ENCODE assay signal across 9 cellular contexts in genomic region chr1:35454616-35455015, GRCh38.
DNase-seq lines count a peak whose midpoint lies in the region; ATAC-seq and TF ChIP-seq lines count a peak whose summit lies in the region.
"Had no signal": no experiment of that assay in that cellular context is flagged by ENCODE, and none has a peak within 500 bp of the region (broad histone marks: within the 10 kb centered on the region; RNA-seq: fewer than 3 reads in every experiment).

No MANE protein-coding gene starts in this region.

- peaks cover 11% of the 10 kb centered on the region for H3K36me3 ChIP-seq in CD8-positive, alpha-beta memory T cell (ENCODE audit: insufficient read depth, low read length)
- peaks cover 25% of the 10 kb centered on the region; the same call in 1 of the 2 replicates for H3K36me3 ChIP-seq in Loucy (ENCODE audit: insufficient read depth, low read length)
- H3K36me3 ChIP-seq in GM23338 (ENCODE audit: insufficient read depth): peaks cover 21% of the 10 kb centered on the region

- CTCF ChIA-PET in CD8-positive, alpha-beta memory T cell (lab: Charles Lee): interaction anchor here (1.0 to 11.0 kb wide), 6 partner anchors 16 to 321 kb away, joined by 3 to 110 read pairs (median 4); no protein-coding TSS in a partner anchor

- peak; percentile 33 for TF ChIP-seq CTCF in Loucy (conservative IDR thresholded peaks at IDR 0.05; ENCODE audit: low read length)
- TF ChIP-seq CTCF in omental fat pad (IDR thresholded peaks at IDR 0.05): no peak
- peak in 1 of 2 experiments; percentile 4; a peak in 1 of 4 replicates for TF ChIP-seq CTCF in GM23338 (conservative IDR thresholded peaks at IDR 0.05; ENCODE audit: low read depth in 2 of 2)

- no peaks in the 10 kb centered on the region for H3K27me3 Mint-ChIP-seq in CD8-positive, alpha-beta memory T cell
- peaks cover 3% of the 10 kb centered on the region for H3K27me3 Mint-ChIP-seq in GM23338 (ENCODE audit: insufficient read depth, low read depth, poor library complexity)

- H3K36me3 Mint-ChIP-seq in CD8-positive, alpha-beta memory T cell: peaks cover 0 to 70% (median 11%) of the 10 kb centered on the region in 3 donors
- H3K36me3 Mint-ChIP-seq in GM23338 (ENCODE audit: low read depth): peaks cover 47% of the 10 kb centered on the region

- H3K27ac ChIP-seq in CD8-positive, alpha-beta memory T cell (ENCODE audit: low read depth, low read length): no peak overlapping the region
- H3K27ac ChIP-seq in GM23338 (ENCODE audit: low read depth): no peak overlapping the region

- peaks cover 17% of the 10 kb centered on the region for H3K4me1 ChIP-seq in CD8-positive, alpha-beta memory T cell (ENCODE audit: insufficient read depth, low read length)
- H3K4me1 ChIP-seq in Loucy (ENCODE audit: insufficient read depth, low read length, poor library complexity, severe bottlenecking): peaks cover 15% of the 10 kb centered on the region
- no peaks in the 10 kb centered on the region for H3K4me1 ChIP-seq in GM23338 (ENCODE audit: insufficient read depth)

- H3F3A ChIP-seq in Loucy (ENCODE audit: low read depth) (no peaks in the 10 kb centered on the region), GM23338 (replicated peaks; ENCODE audit: low read depth) (no peaks in the 10 kb centered on the region)

- peak; percentile 35 for ATAC-seq in omental fat pad (ENCODE audit: low FRiP score)
- no peak for ATAC-seq in GM23338
- no peak for ATAC-seq in HG03139 (IDR thresholded peaks at IDR 0.05; ENCODE audit: unreplicated experiment)

- no peak overlapping the region for H3K4me2 ChIP-seq in Loucy (ENCODE audit: low read depth, low read length, poor library complexity, severe bottlenecking)
- no peak overlapping the region for H3K4me2 ChIP-seq in GM23338

- peak overlapping the region in 7 of 8 donors; percentile 7 to 96 (median 83) for H3K27ac Mint-ChIP-seq in CD8-positive, alpha-beta memory T cell
- H3K27ac Mint-ChIP-seq in GM23338: no peak overlapping the region

- no peak overlapping the region for H3K9ac ChIP-seq in Loucy (ENCODE audit: low read depth, low read length, poor library complexity, severe bottlenecking)

- DNase-seq in CD8-positive, alpha-beta memory T cell: no peak
- DNase-seq in dedifferentiated amniotic fluid mesenchymal stem cell (ENCODE audit: extremely low spot score) (peak; percentile 65), omental fat pad (ENCODE audit: low spot score) (no peak), GM23338 (ENCODE audit: low spot score) (no peak), retina (no peak), NCI-H1092 treated with DMSO at 0.1 percent for 48 hours (lab: John Stamatoyannopoulos, UW) (no peak)
- DNase-seq: left cardiac atrium had no signal

- H2AFZ ChIP-seq in Loucy (ENCODE audit: low read length) (no peak overlapping the region), GM23338 (no peak overlapping the region)

- H3K27me3 ChIP-seq in CD8-positive, alpha-beta memory T cell (ENCODE audit: insufficient read depth, low read length, poor library complexity, severe bottlenecking): no peaks in the 10 kb centered on the region
- H3K27me3 ChIP-seq in Loucy (ENCODE audit: insufficient read depth, low read length, poor library complexity, severe bottlenecking) (no peaks in the 10 kb centered on the region), GM23338 (ENCODE audit: insufficient read depth) (no peaks in the 10 kb centered on the region)

- H3K79me2 ChIP-seq in Loucy (ENCODE audit: insufficient read depth, low read length) (no peaks in the 10 kb centered on the region), GM23338 (replicated peaks; ENCODE audit: insufficient read depth) (no peaks in the 10 kb centered on the region)

- no peaks in the 10 kb centered on the region for H4K20me1 ChIP-seq in Loucy (ENCODE audit: insufficient read depth, low read length, poor library complexity, severe bottlenecking)
- peaks cover 4% of the 10 kb centered on the region for H4K20me1 ChIP-seq in GM23338 (replicated peaks; ENCODE audit: insufficient read depth)

- POLR2A ChIA-PET in CD8-positive, alpha-beta memory T cell (lab: Charles Lee): no interaction called here

- H3K4me1 Mint-ChIP-seq in CD8-positive, alpha-beta memory T cell: peaks cover 18 to 61% (median 53%) of the 10 kb centered on the region in 3 donors
- H3K4me1 Mint-ChIP-seq in GM23338: no peaks in the 10 kb centered on the region

- no peaks in the 10 kb centered on the region for H3K9me3 ChIP-seq in CD8-positive, alpha-beta memory T cell (ENCODE audit: low read length)
- no peaks in the 10 kb centered on the region for H3K9me3 ChIP-seq in Loucy (ENCODE audit: insufficient read depth, low read depth, low read length)

- no peak overlapping the region for H3K4me3 Mint-ChIP-seq in CD8-positive, alpha-beta memory T cell
- H3K4me3 Mint-ChIP-seq in GM23338: no peak overlapping the region

- no peaks in the 10 kb centered on the region for H3K9me3 Mint-ChIP-seq in CD8-positive, alpha-beta memory T cell
- H3K9me3 Mint-ChIP-seq in GM23338: no peaks in the 10 kb centered on the region

- no peaks in the 10 kb centered on the region for H3K9me2 ChIP-seq in Loucy (replicated peaks; ENCODE audit: low read depth, low read length)
- H3K9me2 ChIP-seq in GM23338 (ENCODE audit: insufficient read depth): no peaks in the 10 kb centered on the region

- H3K4me3 ChIP-seq in CD8-positive, alpha-beta memory T cell (ENCODE audit: low read length): no peak overlapping the region
- H3K4me3 ChIP-seq in Loucy (ENCODE audit: low read length, poor library complexity, severe bottlenecking) (no peak overlapping the region), GM23338 (no peak overlapping the region)

TF ChIP-seq in GM23338, 12 proteins besides CTCF, POLR2A, EP300 and RAD21 (continues in another document):
- TF ChIP-seq ZNF114 (CRISPR knock-in tag; IDR thresholded peaks at IDR 0.05): no peak
- TF ChIP-seq REST (IDR thresholded peaks at IDR 0.05; ENCODE audit: unreplicated experiment): no peak
- TF ChIP-seq STAT1 (IDR thresholded peaks at IDR 0.05; ENCODE audit: unreplicated experiment): no peak
- TF ChIP-seq ZNF331 (CRISPR knock-in tag; IDR thresholded peaks at IDR 0.05; ENCODE audit: low read depth): no peak
- TF ChIP-seq NANOG (IDR thresholded peaks at IDR 0.05; ENCODE audit: borderline replicate concordance): no peak
- TF ChIP-seq JUNB (IDR thresholded peaks at IDR 0.05; ENCODE audit: unreplicated experiment): no peak
- TF ChIP-seq POLR2AphosphoS5 (IDR thresholded peaks at IDR 0.05; ENCODE audit: low read depth): no peak
